9 cellular contexts compared by ENCODE assay signal in the genomic region with DNA sequence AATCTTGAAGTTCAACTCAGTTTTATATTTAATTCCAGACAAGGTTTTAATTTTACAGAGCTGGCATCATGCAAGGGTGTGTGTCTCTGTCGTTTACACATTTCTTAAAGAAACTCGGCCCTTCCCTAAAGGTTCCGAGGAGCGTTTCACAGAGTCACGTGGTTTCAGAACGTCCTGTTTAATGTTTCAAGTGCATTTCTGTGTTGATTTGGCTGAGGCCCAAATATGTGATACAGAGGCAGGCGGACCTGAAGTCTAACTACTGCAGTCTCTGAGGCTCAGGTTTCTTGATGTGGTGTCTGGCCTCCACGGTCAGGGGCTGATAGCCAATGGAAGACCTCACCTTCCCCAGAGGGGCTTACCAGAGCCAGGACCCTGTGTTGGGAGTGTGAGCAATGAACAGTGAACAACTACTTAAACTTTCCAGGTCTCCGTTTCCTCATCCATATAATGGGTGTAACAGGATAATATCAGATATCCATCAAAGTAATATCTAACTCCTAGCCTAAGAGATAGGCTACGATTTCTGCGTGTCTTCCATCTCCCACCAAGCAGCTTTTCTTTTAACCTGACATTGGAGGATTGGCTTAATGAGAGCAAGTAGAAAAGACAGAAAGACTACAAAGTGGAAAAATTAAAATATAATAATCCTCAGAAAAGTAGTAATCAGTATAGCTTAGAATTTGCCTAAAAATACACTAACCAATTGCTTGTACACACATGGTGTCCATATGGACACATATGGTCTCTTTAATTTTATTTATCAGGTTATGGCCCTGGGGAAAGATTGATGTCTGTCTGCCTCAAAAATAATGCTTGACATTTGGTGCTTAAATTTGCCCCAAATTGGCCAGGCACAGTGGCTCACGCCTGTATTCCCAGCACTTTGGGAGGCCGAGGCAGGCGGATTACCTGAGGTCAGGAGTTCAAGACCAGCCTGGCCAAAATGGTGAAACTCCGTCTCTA. TPM values are rescaled to one million over a fixed set of nuclear protein-coding genes. Genes with fewer than 3 reads are reported as not detected.
DNase-seq lines count a peak whose midpoint lies in the region; FAIRE-seq and TF ChIP-seq lines count a peak whose summit lies in the region.
"Had no signal": no experiment of that assay in that cellular context is flagged by ENCODE, and none has a peak within 500 bp of the region (broad histone marks: within the 10 kb centered on the region; RNA-seq: fewer than 3 reads in every experiment).

No MANE protein-coding gene starts in this region.

- peak overlapping the region; percentile 30 for H2BK120ac ChIP-seq in mesendoderm (ENCODE audit: low read depth, low read length)

- no peak for TF ChIP-seq POLR2A in vagina (IDR thresholded peaks at IDR 0.05)

- H3K27ac ChIP-seq in mesendoderm (ENCODE audit: low read depth, low read length): no peak overlapping the region
- H3K27ac ChIP-seq in vagina: peak overlapping the region; percentile 64

- H3K18ac ChIP-seq in mesendoderm (ENCODE audit: low read length): peak overlapping the region; percentile 77

- no peaks in the 10 kb centered on the region for H3K36me3 Mint-ChIP-seq in activated naive CD4-positive, alpha-beta T cell treated with anti-CD3 and anti-CD28 coated beads for 36 hours (ENCODE audit: low read depth)
- no peaks in the 10 kb centered on the region for H3K36me3 Mint-ChIP-seq in MCF 10A (ENCODE audit: insufficient read depth, unreplicated experiment)

- peak overlapping the region; percentile 96 for H3K56ac ChIP-seq in mesendoderm (ENCODE audit: low read length)

- no peak overlapping the region for H3K4ac ChIP-seq in mesendoderm (ENCODE audit: low read depth, low read length)

- H2AK5ac ChIP-seq in mesendoderm (ENCODE audit: low read length): no peak overlapping the region

- intact Hi-C loops in activated naive CD4-positive, alpha-beta T cell treated with anti-CD3 and anti-CD28 coated beads for 36 hours (cut with micrococcal nuclease): loop anchor here (5.0 kb wide), 1 partner anchor 333 kb away; no protein-coding TSS in a partner anchor
- intact Hi-C loops in MCF 10A (cut with micrococcal nuclease) (loop anchor here (1.0 kb wide), 1 partner anchor 10 kb away; no protein-coding TSS in a partner anchor), vagina (cut with DNase I) (no loop called here)

- CTCF ChIA-PET in activated naive CD4-positive, alpha-beta T cell treated with anti-CD3 and anti-CD28 coated beads for 36 hours (lab: Charles Lee): interaction anchor here (1.1 kb wide), 1 partner anchor 71 kb away, joined by 3 read pairs; no protein-coding TSS in a partner anchor
- CTCF ChIA-PET in MCF 10A (lab: Yijun Ruan, JAX): interaction anchor here (0.6 kb wide), 3 partner anchors 8 to 587 kb away, joined by 3 read pairs; no protein-coding TSS in a partner anchor

- H3K27me3 ChIP-seq in mesendoderm (ENCODE audit: insufficient read depth, low read length, poor library complexity) (no peaks in the 10 kb centered on the region), vagina (no peaks in the 10 kb centered on the region)
- H3K27me3 ChIP-seq: body of pancreas had no signal

- H3K4me1 Mint-ChIP-seq in activated naive CD4-positive, alpha-beta T cell treated with anti-CD3 and anti-CD28 coated beads for 36 hours (ENCODE audit: low read depth): peaks cover 66% of the 10 kb centered on the region
- H3K4me1 Mint-ChIP-seq in MCF 10A (ENCODE audit: insufficient read depth, unreplicated experiment): no peaks in the 10 kb centered on the region

- peak overlapping the region; percentile 5 for H2BK15ac ChIP-seq in mesendoderm (replicated peaks; ENCODE audit: low read depth)

- H3K9me3 Mint-ChIP-seq in activated naive CD4-positive, alpha-beta T cell treated with anti-CD3 and anti-CD28 coated beads for 36 hours: no peaks in the 10 kb centered on the region
- H3K9me3 Mint-ChIP-seq in MCF 10A (ENCODE audit: unreplicated experiment): no peaks in the 10 kb centered on the region

- no peak overlapping the region for H4K5ac ChIP-seq in mesendoderm (ENCODE audit: low read length)

- no peaks in the 10 kb centered on the region for H3K79me2 ChIP-seq in mesendoderm (ENCODE audit: control insufficient read depth, insufficient read depth, low read length)

- no peaks in the 10 kb centered on the region for H3K27me3 Mint-ChIP-seq in activated naive CD4-positive, alpha-beta T cell treated with anti-CD3 and anti-CD28 coated beads for 36 hours (ENCODE audit: low read depth)
- H3K27me3 Mint-ChIP-seq in MCF 10A (ENCODE audit: insufficient read depth, unreplicated experiment): peaks cover 18% of the 10 kb centered on the region

- no peak overlapping the region for H4K8ac ChIP-seq in mesendoderm (ENCODE audit: low read depth, low read length)

- peak overlapping the region; percentile 86 for H3K27ac Mint-ChIP-seq in activated naive CD4-positive, alpha-beta T cell treated with anti-CD3 and anti-CD28 coated beads for 36 hours
- no peak overlapping the region for H3K27ac Mint-ChIP-seq in MCF 10A (ENCODE audit: low read depth, unreplicated experiment)

- H2BK5ac ChIP-seq in mesendoderm (ENCODE audit: low read length): no peak overlapping the region

- no CpG with 5 or more reads among the region's 15 CpGs for WGBS in mesendoderm (ENCODE audit: extremely low coverage, insufficient coverage, low lambda C conversion rate)

- no TSS peak for BruUV-seq in MCF 10A (replicated peaks; lab: Mats Ljungman, UMichigan)

- FAIRE-seq in D721Med (lab: Jason Lieb, UNC): no peak

- H3K4me2 ChIP-seq in mesendoderm (ENCODE audit: low read length): no peak overlapping the region

- H3K23ac ChIP-seq in mesendoderm (ENCODE audit: low read length): no peak overlapping the region

- H3K9ac ChIP-seq in mesendoderm (ENCODE audit: low read length): peak overlapping the region; percentile 78

- no peaks in the 10 kb centered on the region for H3K9me3 ChIP-seq in vagina
- H3K9me3 ChIP-seq: body of pancreas had no signal

- H3K4me3 ChIP-seq in mesendoderm (ENCODE audit: low read length): no peak overlapping the region
- H3K4me3 ChIP-seq in vagina: peak overlapping the region; percentile 57 to 74

- no peaks in the 10 kb centered on the region for H3K79me1 ChIP-seq in mesendoderm (ENCODE audit: low read length)

- TF ChIP-seq CTCF in MCF 10A (IDR thresholded peaks at IDR 0.05; ENCODE audit: unreplicated experiment): no peak
- TF ChIP-seq CTCF in vagina (IDR thresholded peaks at IDR 0.05): no peak
- no peak for TF ChIP-seq CTCF in D721Med (IDR thresholded peaks at IDR 0.05; ENCODE audit: insufficient read depth, missing control alignments)

- H3K36me3 ChIP-seq in mesendoderm (ENCODE audit: control insufficient read depth, insufficient read depth, low read length) (no peaks in the 10 kb centered on the region), vagina (no peaks in the 10 kb centered on the region)

- POLR2A ChIA-PET in MCF 10A (lab: Yijun Ruan, JAX): interaction anchor here (0.7 to 5.2 kb wide), 3 partner anchors 10 to 428 kb away, joined by 3 to 23 read pairs (median 3); no protein-coding TSS in a partner anchor

- peak overlapping the region; percentile 80 for H3K4me3 Mint-ChIP-seq in activated naive CD4-positive, alpha-beta T cell treated with anti-CD3 and anti-CD28 coated beads for 36 hours
- H3K4me3 Mint-ChIP-seq in MCF 10A (ENCODE audit: unreplicated experiment): peak overlapping the region; percentile 81

- H3K4me1 ChIP-seq in mesendoderm (ENCODE audit: control insufficient read depth, low read depth, low read length): peaks cover 21% of the 10 kb centered on the region
- H3K4me1 ChIP-seq in vagina: peaks cover 14% of the 10 kb centered on the region

- peak; percentile 48 for DNase-seq in activated naive CD4-positive, alpha-beta T cell treated with anti-CD3 and anti-CD28 coated beads for 36 hours
- no peak for DNase-seq in activated naive CD4-positive, alpha-beta T cell treated with anti-CD3 and anti-CD28 coated beads, Interleukin-2, amount 50 U/mL, for 16 hours
- DNase-seq in NCI-H69 (lab: John Stamatoyannopoulos, UW) (peak; percentile 81), MCF 10A (ENCODE audit: unreplicated experiment) (peak; percentile 65), mesendoderm (no peak), vagina (ENCODE audit: extremely low spot score in 2 of 2) (no peak), D721Med (ENCODE audit: insufficient read length, low spot score) (no peak), DMS114 treated with DMSO at 0.1 percent for 48 hours (lab: John Stamatoyannopoulos, UW; ENCODE audit: unreplicated experiment) (no peak)

RNA-seq across cellular contexts. Expression of gene TRIM2, which starts 50.0 kb away (rescaled TPM):
- total RNA-seq in activated naive CD4-positive, alpha-beta T cell treated with anti-CD3 and anti-CD28 coated beads for 36 hours: 1 to 10 TPM; 3.8 to 4.2 TPM
- total RNA-seq in MCF 10A (2022) (33.0 and 37.2 TPM in 2 replicates), vagina (28.7 TPM)
- polyA plus RNA-seq in mesendoderm (2013, experiment 1 of 2): 13.0 TPM
- 13.2 TPM for polyA plus RNA-seq in mesendoderm (2013, experiment 2 of 2)

Comparison
In these comparisons a context has a peak if more than half of its experiments do, and no peak if none do; other contexts are left out.
1. DNase-seq: peak in activated naive CD4-positive, alpha-beta T cell treated with anti-CD3 and anti-CD28 coated beads for 36 hours (single experiment), NCI-H69 (single experiment) and MCF 10A (single experiment); none in activated naive CD4-positive, alpha-beta T cell treated with anti-CD3 and anti-CD28 coated beads, Interleukin-2, amount 50 U/mL, for 16 hours (single experiment), mesendoderm (single experiment), vagina (0 of 2), D721Med (single experiment) and DMS114 treated with DMSO at 0.1 percent for 48 hours (single experiment).